ENCODE assay signal across 8 cellular contexts in the genomic region with DNA sequence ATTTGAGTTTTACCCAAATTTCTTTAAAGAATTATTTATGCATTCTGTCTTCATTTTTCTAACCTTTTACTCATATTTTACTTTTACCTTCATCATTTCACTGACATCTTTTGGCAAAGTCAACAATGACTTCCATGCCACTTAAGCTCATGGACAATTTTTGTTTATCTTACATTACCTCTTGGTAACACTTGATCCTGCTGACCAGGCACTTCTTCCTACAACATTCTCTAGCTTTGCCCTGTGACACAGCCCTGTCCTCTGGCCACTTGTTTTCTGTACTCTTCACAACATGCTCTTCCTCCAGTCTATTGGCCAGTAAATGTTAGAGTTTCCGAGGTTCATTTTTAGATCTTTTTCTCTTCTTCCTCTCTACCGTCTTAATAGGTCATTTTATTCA.
"Had no signal": no experiment of that assay in that cellular context is flagged by ENCODE, and none has a peak within 500 bp of the region (broad histone marks: within the 10 kb centered on the region; RNA-seq: fewer than 3 reads in every experiment).

No MANE protein-coding gene starts in this region.

- ATAC-seq: GM12878 had no signal

- DNase-seq: GDM1, GF-D8 had no signal

- FAIRE-seq: G401.6, GM12878, GM12891, GM12892, GM18507, GM19239 had no signal

- H3K4me3 ChIP-seq: GM12878 had no signal
